Comparison of ENCODE assay signal across 8 cellular contexts in the genomic region with DNA sequence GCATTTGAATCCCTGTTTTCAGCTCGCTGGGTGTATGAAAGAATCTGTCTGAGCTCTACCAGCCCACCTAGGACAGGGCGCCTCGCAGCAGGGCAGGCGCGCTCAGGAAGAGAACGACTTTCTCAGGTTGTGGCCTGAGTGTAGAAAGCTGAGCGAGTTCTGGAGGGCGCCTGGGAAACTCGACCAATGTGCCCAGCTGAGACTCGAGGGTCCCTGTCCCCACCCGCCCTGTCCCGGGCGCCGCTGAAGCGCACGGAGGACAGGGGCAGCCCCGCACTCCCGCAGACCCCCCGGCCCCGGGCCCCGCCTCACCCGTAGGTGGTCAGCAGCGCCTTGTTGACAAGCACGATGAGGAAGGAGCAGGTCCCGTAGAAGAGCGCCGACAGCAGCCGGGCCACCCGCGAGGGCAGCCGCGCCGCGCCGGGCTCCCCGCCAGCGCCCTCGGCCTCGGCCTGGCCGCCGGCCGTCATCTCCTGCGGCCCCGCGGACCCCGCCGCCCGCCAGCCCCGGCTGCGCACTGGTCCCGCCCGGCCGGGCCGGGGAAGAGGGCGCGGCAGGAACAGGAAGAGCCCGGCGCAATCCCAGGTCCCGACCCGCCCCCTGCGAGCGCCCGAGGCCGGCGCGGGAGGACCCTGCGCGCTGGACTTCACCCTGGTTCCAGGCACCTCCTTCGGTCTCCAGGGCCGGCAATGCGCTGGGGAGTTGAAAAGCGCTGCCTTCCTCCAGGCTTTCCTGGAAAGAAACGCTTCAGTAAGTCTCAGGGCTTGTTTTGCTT. TPM values are rescaled to one million over a fixed set of nuclear protein-coding genes. Genes with fewer than 3 reads are reported as not detected.
A peak's percentile ranks its signal among the peaks of the same experiment; 100 is the strongest.
DNase-seq lines count a peak whose midpoint lies in the region; ATAC-seq and TF ChIP-seq lines count a peak whose summit lies in the region.

SLC35D2 (minus strand) TSS at position 547 of the 775 bp plus-strand sequence; CDS start at position 470, 77 bp downstream.

- peak within 1 kb of the TSS; percentile 75 to 94 (median 84) for H3K27ac Mint-ChIP-seq in CD8-positive, alpha-beta memory T cell

- peaks cover 16% of the 10 kb centered on the region for H3K4me1 ChIP-seq in CD8-positive, alpha-beta memory T cell (ENCODE audit: insufficient read depth, low read length)
- H3K4me1 ChIP-seq in HEK293 (ENCODE audit: control insufficient read depth, insufficient read depth, low read length) (0 out of 2 replicates have a peak, but pooled peaks cover 2% of the 10 kb centered on the region), duodenal mucosa (ENCODE audit: control insufficient read depth in 1 of 2, insufficient read depth in 2 of 2, low read length in 2 of 2) (peaks cover 22 to 29% of the 10 kb centered on the region in 2 donors)

- H3K9ac ChIP-seq in duodenal mucosa (ENCODE audit: low read depth in 1 of 2, low read length in 2 of 2): peak within 1 kb of the TSS; percentile 76 to 90

- ATAC-seq in HG02840 (IDR thresholded peaks at IDR 0.05; ENCODE audit: low FRiP score, unreplicated experiment): no peak

- peak within 1 kb of the TSS; percentile 86 to 94 (median 91) for H3K4me3 Mint-ChIP-seq in CD8-positive, alpha-beta memory T cell

- H3K9me3 Mint-ChIP-seq in CD8-positive, alpha-beta memory T cell: no peaks in the 10 kb centered on the region

- peak within 1 kb of the TSS; percentile 41 for H3K27ac ChIP-seq in CD8-positive, alpha-beta memory T cell (ENCODE audit: low read depth, low read length)
- H3K27ac ChIP-seq in HEK293 (ENCODE audit: extremely low read depth, low read depth, low read length) (no peak within 1 kb of the TSS; the same call in 1 of the 2 replicates), duodenal mucosa (ENCODE audit: low read depth, low read length) (peak within 1 kb of the TSS; percentile 81)

- CTCF ChIA-PET in CD8-positive, alpha-beta memory T cell (lab: Charles Lee): interaction anchor here (0.7 to 2.8 kb wide), 4 partner anchors 26 to 66 kb away, joined by 3 to 6 read pairs (median 4); partner anchors contain the start of gene HABP4
- CTCF ChIA-PET in HEK293 (lab: Yijun Ruan, JAX): interaction anchor here (0.6 to 1.1 kb wide), 4 partner anchors 15 to 153 kb away, joined by 3 to 6 read pairs (median 4); no protein-coding TSS in a partner anchor

- H3K27me3 ChIP-seq in CD8-positive, alpha-beta memory T cell (ENCODE audit: insufficient read depth, low read length, poor library complexity, severe bottlenecking): no peaks in the 10 kb centered on the region
- H3K27me3 ChIP-seq in duodenal mucosa (ENCODE audit: control insufficient read depth in 1 of 2, insufficient read depth in 2 of 2, low read length in 2 of 2): no peaks in the 10 kb centered on the region

- peak within 1 kb of the TSS; percentile 54 for H3K4me3 ChIP-seq in CD8-positive, alpha-beta memory T cell (ENCODE audit: low read length)
- H3K4me3 ChIP-seq in HEK293 (ENCODE audit: low read depth, low read length) (peak within 1 kb of the TSS; percentile 42), duodenal mucosa (ENCODE audit: low read depth in 1 of 2, low read length in 2 of 2) (peak within 1 kb of the TSS; percentile 89 to 92)

- peaks cover 0 to 25% (median 9%) of the 10 kb centered on the region in 3 donors for H3K36me3 Mint-ChIP-seq in CD8-positive, alpha-beta memory T cell

- DNase-seq in CD8-positive, alpha-beta memory T cell: peak in 4 of 5 donors; percentile 4 to 49 (median 16)
- DNase-seq in T1000 (lab: John Stamatoyannopoulos, UW): peak; percentile 54
- DNase-seq in left kidney (ENCODE audit: low read depth, low spot score): peak; percentile 85
- peak; percentile 22 to 28 for DNase-seq in stimulated activated CD4-positive, alpha-beta T cell treated with anti-CD3 and anti-CD28 coated beads, Interleukin-2, amount 100 ng/mL, for 24 hours
- DNase-seq in SKM-1 treated with dmso at 0.1 percent for 144 hours (lab: John Stamatoyannopoulos, UW; ENCODE audit: unreplicated experiment): no peak

- TF ChIP-seq CTCF in HEK293 (tag by site-specific recombination; IDR thresholded peaks at IDR 0.05): no peak

- peaks cover 34 to 45% (median 45%) of the 10 kb centered on the region in 3 donors for H3K4me1 Mint-ChIP-seq in CD8-positive, alpha-beta memory T cell

- H3K36me3 ChIP-seq in CD8-positive, alpha-beta memory T cell (ENCODE audit: insufficient read depth, low read length): no peaks in the 10 kb centered on the region
- H3K36me3 ChIP-seq in HEK293 (ENCODE audit: control insufficient read depth in 2 of 2, insufficient read depth in 1 of 2, low read length in 2 of 2) (peaks cover 0 to 31% of the 10 kb centered on the region in 2 experiments; a peak in 1 of 3 replicates), duodenal mucosa (ENCODE audit: control insufficient read depth in 1 of 2, insufficient read depth in 2 of 2, low read length in 2 of 2) (no peaks in the 10 kb centered on the region)

- POLR2A ChIA-PET in CD8-positive, alpha-beta memory T cell (lab: Charles Lee): interaction anchor here (0.6 to 2.1 kb wide), 5 partner anchors 11 to 142 kb away, joined by 3 to 6 read pairs (median 5); partner anchors contain the start of gene HABP4
- POLR2A ChIA-PET in HEK293 (lab: Yijun Ruan, JAX): interaction anchor here (0.6 to 1.3 kb wide), 2 partner anchors 44 to 249 kb away, joined by 3 to 4 read pairs; no protein-coding TSS in a partner anchor

- no peaks in the 10 kb centered on the region for H3K9me3 ChIP-seq in CD8-positive, alpha-beta memory T cell (ENCODE audit: low read length)
- H3K9me3 ChIP-seq in HEK293 (ENCODE audit: control insufficient read depth, insufficient read depth, low read depth, low read length) (no peaks in the 10 kb centered on the region), duodenal mucosa (ENCODE audit: control insufficient read depth in 1 of 2, low read length in 2 of 2) (no peaks in the 10 kb centered on the region)

- no peaks in the 10 kb centered on the region for H3K27me3 Mint-ChIP-seq in CD8-positive, alpha-beta memory T cell

TF ChIP-seq in HEK293, 187 proteins besides CTCF, POLR2A, EP300 and RAD21 (continues in another document):
- TF ChIP-seq, protein P1, sequence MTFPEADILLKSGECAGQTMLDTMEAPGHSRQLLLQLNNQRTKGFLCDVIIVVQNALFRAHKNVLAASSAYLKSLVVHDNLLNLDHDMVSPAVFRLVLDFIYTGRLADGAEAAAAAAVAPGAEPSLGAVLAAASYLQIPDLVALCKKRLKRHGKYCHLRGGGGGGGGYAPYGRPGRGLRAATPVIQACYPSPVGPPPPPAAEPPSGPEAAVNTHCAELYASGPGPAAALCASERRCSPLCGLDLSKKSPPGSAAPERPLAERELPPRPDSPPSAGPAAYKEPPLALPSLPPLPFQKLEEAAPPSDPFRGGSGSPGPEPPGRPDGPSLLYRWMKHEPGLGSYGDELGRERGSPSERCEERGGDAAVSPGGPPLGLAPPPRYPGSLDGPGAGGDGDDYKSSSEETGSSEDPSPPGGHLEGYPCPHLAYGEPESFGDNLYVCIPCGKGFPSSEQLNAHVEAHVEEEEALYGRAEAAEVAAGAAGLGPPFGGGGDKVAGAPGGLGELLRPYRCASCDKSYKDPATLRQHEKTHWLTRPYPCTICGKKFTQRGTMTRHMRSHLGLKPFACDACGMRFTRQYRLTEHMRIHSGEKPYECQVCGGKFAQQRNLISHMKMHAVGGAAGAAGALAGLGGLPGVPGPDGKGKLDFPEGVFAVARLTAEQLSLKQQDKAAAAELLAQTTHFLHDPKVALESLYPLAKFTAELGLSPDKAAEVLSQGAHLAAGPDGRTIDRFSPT (tag by site-specific recombination; IDR thresholded peaks at IDR 0.05): no peak
- TF ChIP-seq ZNF274 (IDR thresholded peaks at IDR 0.05; ENCODE audit: low read length) (no peak), ZNF274 (tag by site-specific recombination; IDR thresholded peaks at IDR 0.05; ENCODE audit: borderline replicate concordance) (no peak), ZFP41 (tag by site-specific recombination; IDR thresholded peaks at IDR 0.05; ENCODE audit: borderline replicate concordance) (no peak), HOXC10 (CRISPR knock-in tag; IDR thresholded peaks at IDR 0.05) (no peak), ZNF792 (tag by site-specific recombination; IDR thresholded peaks at IDR 0.05) (no peak)
- TF ChIP-seq, protein P2, sequence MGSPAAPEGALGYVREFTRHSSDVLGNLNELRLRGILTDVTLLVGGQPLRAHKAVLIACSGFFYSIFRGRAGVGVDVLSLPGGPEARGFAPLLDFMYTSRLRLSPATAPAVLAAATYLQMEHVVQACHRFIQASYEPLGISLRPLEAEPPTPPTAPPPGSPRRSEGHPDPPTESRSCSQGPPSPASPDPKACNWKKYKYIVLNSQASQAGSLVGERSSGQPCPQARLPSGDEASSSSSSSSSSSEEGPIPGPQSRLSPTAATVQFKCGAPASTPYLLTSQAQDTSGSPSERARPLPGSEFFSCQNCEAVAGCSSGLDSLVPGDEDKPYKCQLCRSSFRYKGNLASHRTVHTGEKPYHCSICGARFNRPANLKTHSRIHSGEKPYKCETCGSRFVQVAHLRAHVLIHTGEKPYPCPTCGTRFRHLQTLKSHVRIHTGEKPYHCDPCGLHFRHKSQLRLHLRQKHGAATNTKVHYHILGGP (tag by site-specific recombination; IDR thresholded peaks at IDR 0.05): peak; percentile 58; the same call in 1 of the 2 replicates
- TF ChIP-seq, protein P3, sequence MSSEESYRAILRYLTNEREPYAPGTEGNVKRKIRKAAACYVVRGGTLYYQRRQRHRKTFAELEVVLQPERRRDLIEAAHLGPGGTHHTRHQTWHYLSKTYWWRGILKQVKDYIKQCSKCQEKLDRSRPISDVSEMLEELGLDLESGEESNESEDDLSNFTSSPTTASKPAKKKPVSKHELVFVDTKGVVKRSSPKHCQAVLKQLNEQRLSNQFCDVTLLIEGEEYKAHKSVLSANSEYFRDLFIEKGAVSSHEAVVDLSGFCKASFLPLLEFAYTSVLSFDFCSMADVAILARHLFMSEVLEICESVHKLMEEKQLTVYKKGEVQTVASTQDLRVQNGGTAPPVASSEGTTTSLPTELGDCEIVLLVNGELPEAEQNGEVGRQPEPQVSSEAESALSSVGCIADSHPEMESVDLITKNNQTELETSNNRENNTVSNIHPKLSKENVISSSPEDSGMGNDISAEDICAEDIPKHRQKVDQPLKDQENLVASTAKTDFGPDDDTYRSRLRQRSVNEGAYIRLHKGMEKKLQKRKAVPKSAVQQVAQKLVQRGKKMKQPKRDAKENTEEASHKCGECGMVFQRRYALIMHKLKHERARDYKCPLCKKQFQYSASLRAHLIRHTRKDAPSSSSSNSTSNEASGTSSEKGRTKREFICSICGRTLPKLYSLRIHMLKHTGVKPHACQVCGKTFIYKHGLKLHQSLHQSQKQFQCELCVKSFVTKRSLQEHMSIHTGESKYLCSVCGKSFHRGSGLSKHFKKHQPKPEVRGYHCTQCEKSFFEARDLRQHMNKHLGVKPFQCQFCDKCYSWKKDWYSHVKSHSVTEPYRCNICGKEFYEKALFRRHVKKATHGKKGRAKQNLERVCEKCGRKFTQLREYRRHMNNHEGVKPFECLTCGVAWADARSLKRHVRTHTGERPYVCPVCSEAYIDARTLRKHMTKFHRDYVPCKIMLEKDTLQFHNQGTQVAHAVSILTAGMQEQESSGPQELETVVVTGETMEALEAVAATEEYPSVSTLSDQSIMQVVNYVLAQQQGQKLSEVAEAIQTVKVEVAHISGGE (tag by site-specific recombination; conservative IDR thresholded peaks at IDR 0.05; ENCODE audit: low read depth): 0 out of 2 replicates have a peak, but pooled peaks have one; percentile 36

RNA-seq across cellular contexts. Expression of gene SLC35D2, which starts in this region (rescaled TPM):
- total RNA-seq in CD8-positive, alpha-beta memory T cell: 1 to 10 TPM; 7.9 to 8.3 TPM
- polyA plus RNA-seq in CD8-positive, alpha-beta memory T cell: 29.1 TPM
